ENCODE assay signal across 8 cellular contexts in the genomic region with DNA sequence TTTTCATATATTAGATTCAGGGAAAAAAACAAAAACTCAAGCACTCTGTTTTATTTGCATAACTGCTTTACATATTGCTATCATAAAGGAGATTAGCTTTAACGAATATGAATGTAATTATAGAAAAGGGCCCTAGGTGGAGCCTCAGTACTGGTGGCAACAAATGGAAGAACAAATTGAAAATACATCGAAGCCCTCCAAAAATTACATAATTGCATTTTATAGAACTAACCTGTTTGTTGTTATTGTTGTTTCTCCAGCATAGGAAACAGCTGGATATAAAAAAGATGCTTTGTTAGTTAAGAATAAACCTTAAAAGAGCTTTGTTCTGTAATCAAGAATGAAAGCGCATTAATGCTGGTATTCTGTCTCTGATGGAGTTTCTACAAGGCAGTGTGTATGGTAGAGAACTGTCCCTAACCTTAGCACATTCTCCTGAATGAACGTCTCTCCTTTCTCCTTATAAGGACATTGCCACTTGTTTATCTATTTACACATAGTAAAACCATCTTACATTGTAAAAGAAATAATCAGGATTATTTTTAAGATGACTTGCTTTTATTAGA. TPM values are rescaled to one million over a fixed set of nuclear protein-coding genes. Genes with fewer than 3 reads are reported as not detected.
DNase-seq lines count a peak whose midpoint lies in the region; ATAC-seq and TF ChIP-seq lines count a peak whose summit lies in the region.

No MANE protein-coding gene starts in this region.

- WGBS in HUES64: 95% methylated on average over 1 of the region's 4 CpGs

- no peaks in the 10 kb centered on the region for H3K36me3 Mint-ChIP-seq in endothelial cell (ENCODE audit: low read depth, unreplicated experiment)
- H3K36me3 Mint-ChIP-seq in naive thymus-derived CD8-positive, alpha-beta T cell: no peaks in the 10 kb centered on the region
- no peaks in the 10 kb centered on the region for H3K36me3 Mint-ChIP-seq in activated T-helper 1 cell treated with anti-CD3 and anti-CD28 coated beads, Interleukin-12 subunit alpha, Interleukin-12 subunit beta, Interleukin-2, Interleukin-4 antibody, amounts not matched to agents 30 ng/mL and 10 ng/mL and 1 ng/mL, durations not matched to agents 14 hours and 24 hours and 36 hours (ENCODE audit: low read depth)
- no peaks in the 10 kb centered on the region for H3K36me3 Mint-ChIP-seq in activated T-cell treated with anti-CD3 and anti-CD28 coated beads, Interleukin-2, amount 50 U/mL, for 4 hours (ENCODE audit: insufficient read depth)

- H3K9ac ChIP-seq in DND-41 (ENCODE audit: low read depth, low read length) (no peak overlapping the region), HUES64 (ENCODE audit: low read depth, low read length) (peak overlapping the region; percentile 45; the same call in 1 of the 2 replicates)

- POLR2A ChIA-PET in PC-9 (lab: Charles Lee; ENCODE audit: unreplicated experiment): no interaction called here
- POLR2A ChIA-PET in naive thymus-derived CD8-positive, alpha-beta T cell (lab: Charles Lee): interaction anchor here (1.5 to 1.6 kb wide), 2 partner anchors 101 to 140 kb away, joined by 3 to 6 read pairs; no protein-coding TSS in a partner anchor

- peaks cover 11% of the 10 kb centered on the region for H3K4me1 Mint-ChIP-seq in endothelial cell (ENCODE audit: unreplicated experiment)
- peaks cover 0 to 6% (median 0%) of the 10 kb centered on the region in 4 donors for H3K4me1 Mint-ChIP-seq in naive thymus-derived CD8-positive, alpha-beta T cell
- H3K4me1 Mint-ChIP-seq in activated T-helper 1 cell treated with anti-CD3 and anti-CD28 coated beads, Interleukin-12 subunit alpha, Interleukin-12 subunit beta, Interleukin-2, Interleukin-4 antibody, amounts not matched to agents 30 ng/mL and 10 ng/mL and 1 ng/mL, durations not matched to agents 14 hours and 24 hours and 36 hours (ENCODE audit: low read depth): no peaks in the 10 kb centered on the region
- no peaks in the 10 kb centered on the region for H3K4me1 Mint-ChIP-seq in activated T-cell treated with anti-CD3 and anti-CD28 coated beads, Interleukin-2, amount 50 U/mL, for 4 hours (ENCODE audit: low read depth)

- H4K20me1 ChIP-seq in DND-41 (ENCODE audit: insufficient read depth, low read length): no peaks in the 10 kb centered on the region
- H4K20me1 ChIP-seq in PC-9 (ENCODE audit: insufficient read depth): no peaks in the 10 kb centered on the region

- H3F3A ChIP-seq in PC-9 (ENCODE audit: insufficient read depth, low read depth): peaks cover 19% of the 10 kb centered on the region

- peak; percentile 60 for TF ChIP-seq CTCF in DND-41 (IDR thresholded peaks at IDR 0.05; ENCODE audit: borderline replicate concordance, extremely low read depth, low read length, poor library complexity, severe bottlenecking)
- peak; percentile 70 for TF ChIP-seq CTCF in PC-9 (conservative IDR thresholded peaks at IDR 0.05)
- peak; percentile 65 for TF ChIP-seq CTCF in endothelial cell (IDR thresholded peaks at IDR 0.05; ENCODE audit: unreplicated experiment)

- H3K9me3 ChIP-seq in DND-41 (ENCODE audit: insufficient read depth, low read length, severe bottlenecking) (no peaks in the 10 kb centered on the region), HUES64 (ENCODE audit: insufficient read depth, low read depth, low read length) (no peaks in the 10 kb centered on the region), PC-9 (ENCODE audit: insufficient read depth, low read depth) (no peaks in the 10 kb centered on the region)

- H3K27me3 ChIP-seq in DND-41 (ENCODE audit: insufficient read depth, low read length, poor library complexity) (peaks cover 1% of the 10 kb centered on the region), HUES64 (ENCODE audit: insufficient read depth, low read length) (no peaks in the 10 kb centered on the region), PC-9 (ENCODE audit: insufficient read depth, low read depth) (no peaks in the 10 kb centered on the region)

- intact Hi-C loops in PC-9 (cut with micrococcal nuclease; ENCODE audit: unreplicated experiment): loop anchor here (1.0 to 5.0 kb wide), 7 partner anchors 26 to 269 kb away; no protein-coding TSS in a partner anchor
- intact Hi-C loops in activated T-helper 1 cell treated with anti-CD3 and anti-CD28 coated beads, Interleukin-12 subunit alpha, Interleukin-12 subunit beta, Interleukin-2, Interleukin-4 antibody, amounts not matched to agents 30 ng/mL and 10 ng/mL and 1 ng/mL, durations not matched to agents 14 hours and 24 hours and 36 hours (cut with micrococcal nuclease): loop anchor here (1.0 to 5.0 kb wide), 5 partner anchors 102 to 521 kb away; no protein-coding TSS in a partner anchor

- peak; percentile 52; the same call in 1 of the 3 replicates for ATAC-seq in DND-41 (ENCODE audit: insufficient read depth, low read depth)
- ATAC-seq in GM21423 (IDR thresholded peaks at IDR 0.05; ENCODE audit: unreplicated experiment): peak; percentile 82
- ATAC-seq in naive thymus-derived CD8-positive, alpha-beta T cell: peak; percentile 53 to 68
- no peak for ATAC-seq in activated T-cell treated with anti-CD3 and anti-CD28 coated beads, Interleukin-2, amount 50 U/mL, for 4 hours

- H2AFZ ChIP-seq in DND-41 (ENCODE audit: low read depth, low read length) (no peak overlapping the region), PC-9 (no peak overlapping the region)

- H3K79me2 ChIP-seq in DND-41 (ENCODE audit: insufficient read depth, low read length): no peaks in the 10 kb centered on the region
- no peaks in the 10 kb centered on the region for H3K79me2 ChIP-seq in PC-9 (ENCODE audit: low read depth)

- H3K27me3 Mint-ChIP-seq in endothelial cell (ENCODE audit: unreplicated experiment): no peaks in the 10 kb centered on the region
- no peaks in the 10 kb centered on the region for H3K27me3 Mint-ChIP-seq in naive thymus-derived CD8-positive, alpha-beta T cell
- peaks cover 2% of the 10 kb centered on the region for H3K27me3 Mint-ChIP-seq in activated T-helper 1 cell treated with anti-CD3 and anti-CD28 coated beads, Interleukin-12 subunit alpha, Interleukin-12 subunit beta, Interleukin-2, Interleukin-4 antibody, amounts not matched to agents 30 ng/mL and 10 ng/mL and 1 ng/mL, durations not matched to agents 14 hours and 24 hours and 36 hours (ENCODE audit: insufficient read depth)
- no peaks in the 10 kb centered on the region for H3K27me3 Mint-ChIP-seq in activated T-cell treated with anti-CD3 and anti-CD28 coated beads, Interleukin-2, amount 50 U/mL, for 4 hours (ENCODE audit: low read depth)

- H3K27ac Mint-ChIP-seq in endothelial cell (ENCODE audit: unreplicated experiment): no peak overlapping the region
- no peak overlapping the region for H3K27ac Mint-ChIP-seq in naive thymus-derived CD8-positive, alpha-beta T cell
- H3K27ac Mint-ChIP-seq in activated T-helper 1 cell treated with anti-CD3 and anti-CD28 coated beads, Interleukin-12 subunit alpha, Interleukin-12 subunit beta, Interleukin-2, Interleukin-4 antibody, amounts not matched to agents 30 ng/mL and 10 ng/mL and 1 ng/mL, durations not matched to agents 14 hours and 24 hours and 36 hours: no peak overlapping the region

- H3K4me1 ChIP-seq in DND-41 (ENCODE audit: insufficient read depth, low read length): no peaks in the 10 kb centered on the region
- peaks cover 66% of the 10 kb centered on the region for H3K4me1 ChIP-seq in HUES64 (ENCODE audit: insufficient read depth, low read length)
- H3K4me1 ChIP-seq in PC-9 (replicated peaks; ENCODE audit: insufficient read depth): peaks cover 55% of the 10 kb centered on the region

- CTCF ChIA-PET in PC-9 (lab: Charles Lee): interaction anchor here (0.6 to 1.5 kb wide), 2 partner anchors 102 to 313 kb away, joined by 4 to 5 read pairs; no protein-coding TSS in a partner anchor

- H3K9me3 Mint-ChIP-seq in endothelial cell (ENCODE audit: unreplicated experiment): no peaks in the 10 kb centered on the region
- H3K9me3 Mint-ChIP-seq in naive thymus-derived CD8-positive, alpha-beta T cell: no peaks in the 10 kb centered on the region
- no peaks in the 10 kb centered on the region for H3K9me3 Mint-ChIP-seq in activated T-helper 1 cell treated with anti-CD3 and anti-CD28 coated beads, Interleukin-12 subunit alpha, Interleukin-12 subunit beta, Interleukin-2, Interleukin-4 antibody, amounts not matched to agents 30 ng/mL and 10 ng/mL and 1 ng/mL, durations not matched to agents 14 hours and 24 hours and 36 hours
- H3K9me3 Mint-ChIP-seq in activated T-cell treated with anti-CD3 and anti-CD28 coated beads, Interleukin-2, amount 50 U/mL, for 4 hours: no peaks in the 10 kb centered on the region

- H3K27ac ChIP-seq in DND-41 (ENCODE audit: low read length) (no peak overlapping the region), HUES64 (ENCODE audit: low read depth, low read length) (peak overlapping the region; percentile 43), PC-9 (peak overlapping the region; percentile 84)

- no peaks in the 10 kb centered on the region for H3K36me3 ChIP-seq in DND-41 (ENCODE audit: insufficient read depth, low read length)
- no peaks in the 10 kb centered on the region for H3K36me3 ChIP-seq in HUES64 (ENCODE audit: insufficient read depth, low read length)
- no peaks in the 10 kb centered on the region for H3K36me3 ChIP-seq in PC-9 (ENCODE audit: low read depth)

- BruUV-seq in PC-9 (replicated peaks; lab: Mats Ljungman, UMichigan): no TSS peak

- DNase-seq in DND-41: no peak
- DNase-seq in PC-9: no peak
- DNase-seq in endothelial cell (ENCODE audit: low spot score): no peak
- peak in 4 of 10 donors; percentile 4 to 56 (median 36) for DNase-seq in naive thymus-derived CD8-positive, alpha-beta T cell
- no peak for DNase-seq in activated T-helper 1 cell treated with anti-CD3 and anti-CD28 coated beads, Interleukin-12 subunit alpha, Interleukin-12 subunit beta, Interleukin-2, Interleukin-4 antibody, amounts not matched to agents 30 ng/mL and 10 ng/mL and 1 ng/mL, durations not matched to agents 14 hours and 24 hours and 36 hours (ENCODE audit: low spot score)
- DNase-seq in activated T-cell treated with anti-CD3 and anti-CD28 coated beads, Interleukin-2, amount 50 U/mL, for 4 hours: no peak

- no peaks in the 10 kb centered on the region for H3K9me2 ChIP-seq in PC-9 (ENCODE audit: insufficient read depth)

- H3K4me2 ChIP-seq in DND-41 (ENCODE audit: insufficient read depth, low read length) (no peak overlapping the region), PC-9 (peak overlapping the region; percentile 80)

- H3K4me3 Mint-ChIP-seq in endothelial cell (ENCODE audit: unreplicated experiment): no peak overlapping the region
- peak overlapping the region in 8 of 10 donors; percentile 13 to 57 (median 38) for H3K4me3 Mint-ChIP-seq in naive thymus-derived CD8-positive, alpha-beta T cell
- no peak overlapping the region for H3K4me3 Mint-ChIP-seq in activated T-helper 1 cell treated with anti-CD3 and anti-CD28 coated beads, Interleukin-12 subunit alpha, Interleukin-12 subunit beta, Interleukin-2, Interleukin-4 antibody, amounts not matched to agents 30 ng/mL and 10 ng/mL and 1 ng/mL, durations not matched to agents 14 hours and 24 hours and 36 hours
- no peak overlapping the region for H3K4me3 Mint-ChIP-seq in activated T-cell treated with anti-CD3 and anti-CD28 coated beads, Interleukin-2, amount 50 U/mL, for 4 hours

- H3K4me3 ChIP-seq in DND-41 (ENCODE audit: low read depth in 1 of 2, low read length in 2 of 2): no peak overlapping the region
- peak overlapping the region; percentile 21; the same call in 1 of the 2 replicates for H3K4me3 ChIP-seq in HUES64 (ENCODE audit: low read length)
- peak overlapping the region; percentile 46; the same call in 1 of the 2 replicates for H3K4me3 ChIP-seq in PC-9

RNA-seq across cellular contexts. Expression of a gene that starts 33.7 kb away (rescaled TPM):
- polyA plus RNA-seq in HUES64 (2013, experiment 1 of 2): 2.0 TPM
- 2.6 TPM for polyA plus RNA-seq in HUES64 (2013, experiment 2 of 2)
- 4.8 and 5.4 TPM in 2 replicates for total RNA-seq in PC-9 (2021)
- total RNA-seq in endothelial cell (ENCODE audit: unreplicated experiment): 3.6 TPM
- total RNA-seq in naive thymus-derived CD8-positive, alpha-beta T cell: under 1 TPM; 0.49 to 0.78 TPM
- polyA plus RNA-seq in naive thymus-derived CD8-positive, alpha-beta T cell: under 1 TPM; 0.05 to 0.32 (median 0.08) TPM
- total RNA-seq in activated T-helper 1 cell treated with anti-CD3 and anti-CD28 coated beads, Interleukin-12 subunit alpha, Interleukin-12 subunit beta, Interleukin-2, Interleukin-4 antibody, amounts not matched to agents 30 ng/mL and 10 ng/mL and 1 ng/mL, durations not matched to agents 14 hours and 24 hours and 36 hours: 0.08 and 0.17 TPM in 2 replicates
- under 1 TPM; 0.11 to 0.21 (median 0.18) TPM for total RNA-seq in activated T-cell treated with anti-CD3 and anti-CD28 coated beads, Interleukin-2, amount 50 U/mL, for 4 hours

Comparison
In these comparisons a context has a peak if more than half of its experiments do, and no peak if none do; other contexts are left out.
1. ATAC-seq: peak in DND-41 (single experiment), GM21423 (single experiment) and naive thymus-derived CD8-positive, alpha-beta T cell (2 of 2); none in activated T-cell treated with anti-CD3 and anti-CD28 coated beads, Interleukin-2, amount 50 U/mL, for 4 hours (0 of 2).
2. H3K4me3 ChIP-seq: peak in HUES64 (single experiment) and PC-9 (single experiment); none in DND-41 (0 of 2).
3. H3K4me3 Mint-ChIP-seq: peak in naive thymus-derived CD8-positive, alpha-beta T cell (8 of 10); none in endothelial cell (single experiment), activated T-helper 1 cell treated with anti-CD3 and anti-CD28 coated beads, Interleukin-12 subunit alpha, Interleukin-12 subunit beta, Interleukin-2, Interleukin-4 antibody, amounts not matched to agents 30 ng/mL and 10 ng/mL and 1 ng/mL, durations not matched to agents 14 hours and 24 hours and 36 hours (single experiment) and activated T-cell treated with anti-CD3 and anti-CD28 coated beads, Interleukin-2, amount 50 U/mL, for 4 hours (single experiment).
4. Peak in every context shown above with its lines, with median percentiles within 50 percentile points of each other: CTCF ChIP-seq.